In the genomic region with DNA sequence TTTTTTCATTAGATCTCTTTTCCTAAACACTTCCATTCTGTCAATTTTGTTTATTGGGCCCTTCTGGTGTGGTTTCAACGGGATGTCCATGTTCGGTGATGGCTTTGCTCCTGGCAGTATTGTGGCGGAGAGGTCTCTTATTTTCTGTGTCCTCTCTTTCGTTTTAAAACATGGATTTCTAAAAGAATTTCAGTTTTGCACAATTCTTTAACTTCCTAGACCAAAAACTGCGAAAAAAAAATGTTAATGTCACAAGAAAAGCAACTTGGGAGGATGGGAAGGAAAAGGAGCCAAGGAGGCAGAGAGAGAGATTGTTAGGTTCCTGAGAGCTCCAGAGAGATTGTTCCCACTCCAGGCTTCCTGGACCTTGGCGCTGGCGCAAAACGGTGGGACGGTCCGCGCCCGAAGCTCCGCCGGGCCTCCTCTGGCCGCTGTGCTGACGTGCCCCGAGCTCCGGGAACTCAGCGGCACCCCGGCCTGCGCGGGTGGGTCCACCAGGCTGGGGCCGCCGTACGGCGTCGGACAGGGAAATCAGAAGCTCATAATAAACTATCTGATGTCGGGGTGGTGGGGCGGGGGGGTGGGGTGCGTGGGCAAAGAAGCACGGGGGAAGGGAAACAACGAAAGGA, we compare ENCODE assay signal across 1 cellular context.
TF ChIP-seq lines count a peak whose summit lies in the region.

No MANE protein-coding gene starts in this region.

TF ChIP-seq in HepG2, 621 proteins besides CTCF, POLR2A, EP300 and RAD21:
- TF ChIP-seq MAZ (IDR thresholded peaks at IDR 0.05; ENCODE audit: borderline replicate concordance, low read depth, low read length) (no peak), MAZ (CRISPR knock-in tag; IDR thresholded peaks at IDR 0.05; ENCODE audit: low read depth) (no peak), ZNF362 (CRISPR knock-in tag; IDR thresholded peaks at IDR 0.05; ENCODE audit: borderline replicate concordance) (no peak), FOXP1 (IDR thresholded peaks at IDR 0.05) (no peak), FOXP1 (CRISPR knock-in tag; IDR thresholded peaks at IDR 0.05) (no peak), TOPORS (CRISPR knock-in tag; IDR thresholded peaks at IDR 0.05) (no peak), PHF21A (CRISPR knock-in tag; IDR thresholded peaks at IDR 0.05) (no peak), SRY (CRISPR knock-in tag; IDR thresholded peaks at IDR 0.05) (no peak), RNF2 (conservative IDR thresholded peaks at IDR 0.05; ENCODE audit: low read depth) (0 out of 2 replicates have a peak, but pooled peaks have one; percentile 21), IRF2 (CRISPR knock-in tag; IDR thresholded peaks at IDR 0.05) (no peak), ZMYM4 (CRISPR knock-in tag; IDR thresholded peaks at IDR 0.05) (no peak), CBX2 (IDR thresholded peaks at IDR 0.05; ENCODE audit: low read depth, low read length) (peak; percentile 97), CBX2 (CRISPR knock-in tag; IDR thresholded peaks at IDR 0.05; ENCODE audit: low read depth) (no peak), ZNF225 (CRISPR knock-in tag; IDR thresholded peaks at IDR 0.05) (no peak), AGO2 (optimal IDR thresholded peaks at IDR 0.05; ENCODE audit: low read depth, low read length) (no peak), ZFAT (CRISPR knock-in tag; conservative IDR thresholded peaks at IDR 0.05) (no peak)
